ENCODE assay signal across 17 cellular contexts in genomic region chr18:39318462-39318861, GRCh38.
"Had no signal": no experiment of that assay in that cellular context is flagged by ENCODE, and none has a peak within 500 bp of the region (broad histone marks: within the 10 kb centered on the region; RNA-seq: fewer than 3 reads in every experiment).

No MANE protein-coding gene starts in this region.

- H3K4me3 ChIP-seq: esophagus muscularis mucosa, right lobe of liver, stomach, suprapubic skin, tibial nerve had no signal

- H3K4me1 ChIP-seq: esophagus muscularis mucosa, tibial nerve had no signal

- H3K9me3 ChIP-seq: esophagus muscularis mucosa, right lobe of liver, stomach, suprapubic skin, tibial nerve had no signal

- H3K27me3 ChIP-seq: esophagus muscularis mucosa, right lobe of liver, stomach, suprapubic skin, tibial nerve had no signal

- H3K27ac ChIP-seq: esophagus muscularis mucosa, right lobe of liver, stomach, suprapubic skin, tibial nerve, WERI-Rb-1 had no signal

- ATAC-seq: activated CD8-positive, alpha-beta T cell treated with anti-CD3 and anti-CD28 coated beads for 36 hours; stimulated activated memory B cell treated with anti-CD40 and anti-IgM and Interleukin-4, amounts not matched to agents 10 μg/mL and 1 μg/mL and 100 μg/mL, for 72 hours had no signal

- H3K36me3 ChIP-seq: esophagus muscularis mucosa, right lobe of liver, stomach, suprapubic skin, tibial nerve, WERI-Rb-1 had no signal

- DNase-seq: activated CD4-positive, alpha-beta T cell treated with anti-CD3 and anti-CD28 coated beads, Interleukin-2, amount 10 ng/mL, durations not matched to agents 7 days and 5 days; activated CD4-positive, CD25-positive, alpha-beta regulatory T cell treated with anti-CD3 and anti-CD28 coated beads, Interleukin-2, amount 50 U/mL, for 72 hours; activated CD8-positive, alpha-beta T cell treated with anti-CD3 and anti-CD28 coated beads for 36 hours; activated naive CD8-positive, alpha-beta T cell treated with anti-CD3 and anti-CD28 coated beads for 36 hours; dermis blood vessel endothelial cell; effector CD8-positive, alpha-beta T cell; left cardiac atrium; occipital lobe; posterior cingulate gyrus; right lobe of liver; stimulated activated CD4-positive, alpha-beta T cell treated with anti-CD3 and anti-CD28 coated beads, Interleukin-2, amount 100 ng/mL, for 24 hours; stomach; WERI-Rb-1 had no signal
